17 cellular contexts compared by ENCODE assay signal in genomic region chr1:52186449-52186848, GRCh38.
"Had no signal": no experiment of that assay in that cellular context is flagged by ENCODE, and none has a peak within 500 bp of the region (broad histone marks: within the 10 kb centered on the region; RNA-seq: fewer than 3 reads in every experiment).

No MANE protein-coding gene starts in this region.

- H3K36me3 Mint-ChIP-seq: activated naive CD4-positive, alpha-beta T cell treated with anti-CD3 and anti-CD28 coated beads, Interleukin-2, amount 50 U/mL, for 72 hours had no signal

- H3K27ac Mint-ChIP-seq: activated naive CD4-positive, alpha-beta T cell treated with anti-CD3 and anti-CD28 coated beads, Interleukin-2, amount 50 U/mL, for 72 hours; endodermal cell had no signal

- DNase-seq: activated CD4-positive, alpha-beta T cell treated with anti-CD3 and anti-CD28 coated beads, Interleukin-2, amount 50 U/mL, for 48 hours; activated gamma-delta T cell; adrenal gland; dorsolateral prefrontal cortex; endodermal cell; hippocampal formation; islet precursor cell; midbrain; occipital lobe; retina; stimulated activated CD4-positive, alpha-beta T cell treated with anti-CD3 and anti-CD28 coated beads, Interleukin-2, amount 100 ng/mL, for 24 hours; stimulated activated naive CD4-positive, alpha-beta T cell treated with Interleukin-2 at 50 U/mL for 16 hours; SW 1271; T-helper 2 cell; tibial artery had no signal

- ATAC-seq: activated naive CD4-positive, alpha-beta T cell treated with anti-CD3 and anti-CD28 coated beads, Interleukin-2, amount 50 U/mL, for 72 hours had no signal

- H3K9me3 ChIP-seq: adrenal gland, tibial artery had no signal

- H3K27ac ChIP-seq: adrenal gland, dorsolateral prefrontal cortex, epithelial cell of prostate, tibial artery had no signal

- H3K4me3 ChIP-seq: adrenal gland, dorsolateral prefrontal cortex, tibial artery had no signal

- H3K4me3 Mint-ChIP-seq: endodermal cell had no signal

- H3K36me3 ChIP-seq: adrenal gland, tibial artery had no signal

- H3K9me3 Mint-ChIP-seq: activated naive CD4-positive, alpha-beta T cell treated with anti-CD3 and anti-CD28 coated beads, Interleukin-2, amount 50 U/mL, for 72 hours had no signal

- H3K27me3 ChIP-seq: adrenal gland, dorsolateral prefrontal cortex, tibial artery had no signal
